ENCODE assay signal across 1 cellular context in genomic region chr6:137218917-137219663, GRCh38.
TF ChIP-seq lines count a peak whose summit lies in the region.

TSS of gene IFNGR1 (minus strand) at chr6:137219385. CDS start at chr6:137219327, 58 bp downstream.

TF ChIP-seq in liver, 16 proteins besides CTCF, POLR2A, EP300 and RAD21 (continued from another document):
- TF ChIP-seq MAX (IDR thresholded peaks at IDR 0.05) (peak; percentile 86), FOXA1 (IDR thresholded peaks at IDR 0.05) (peak; percentile 31), JUND (IDR thresholded peaks at IDR 0.05) (peak; percentile 86 to 91), TAF1 (conservative IDR thresholded peaks at IDR 0.05) (peak; percentile 32), REST (IDR thresholded peaks at IDR 0.05) (peak; percentile 73)
